ENCODE assay signal across 31 cellular contexts in the genomic region with DNA sequence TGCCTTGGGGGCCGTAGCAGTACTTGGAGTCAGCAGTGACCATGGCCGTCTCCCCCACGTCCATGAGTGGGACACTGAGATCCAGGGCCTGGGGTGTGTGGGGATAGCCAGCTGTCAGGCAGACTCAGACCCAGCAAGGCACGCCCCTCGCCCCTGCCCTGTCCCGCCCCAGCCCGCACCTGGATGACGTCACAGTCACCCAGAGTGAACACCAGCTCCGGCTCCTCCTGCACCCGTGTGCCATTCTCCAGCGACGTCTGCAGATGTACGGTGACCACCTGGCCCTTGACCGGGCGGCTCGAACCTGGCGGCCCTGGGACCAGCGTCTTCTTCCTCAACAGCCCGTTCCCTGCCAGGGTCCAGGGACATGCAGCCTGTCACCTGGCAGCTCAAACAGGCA.
"Had no signal": no experiment of that assay in that cellular context is flagged by ENCODE, and none has a peak within 500 bp of the region (broad histone marks: within the 10 kb centered on the region; RNA-seq: fewer than 3 reads in every experiment).

No MANE protein-coding gene starts in this region.

- H3K4me3 Mint-ChIP-seq: immature natural killer cell; mesothelial cell of epicardium; nephron progenitor cell; stimulated activated memory B cell treated with anti-CD40 and anti-IgM and Interleukin-4, amounts not matched to agents 10 μg/mL and 1 μg/mL and 100 μg/mL, for 72 hours had no signal

- H3K36me3 Mint-ChIP-seq: naive B cell had no signal

- ATAC-seq: heart right ventricle; left ventricle myocardium superior; lower lobe of right lung; mucosa of descending colon; psoas muscle; right cardiac atrium; stimulated activated memory B cell treated with anti-CD40 and anti-IgM and Interleukin-4, amounts not matched to agents 10 μg/mL and 1 μg/mL and 100 μg/mL, for 72 hours; stimulated activated naive CD8-positive, alpha-beta T cell treated with anti-CD3 and anti-CD28 coated beads, Interleukin-15, Interleukin-2, amounts not matched to agents 100 U/mL and 50 U/mL, for 24 hours had no signal

- H3K27ac ChIP-seq: coronary artery, esophagus squamous epithelium, heart right ventricle, lower lobe of right lung, ovary, psoas muscle, skin epidermis, spleen, testis, tibial artery, upper lobe of left lung had no signal

- H3K27ac Mint-ChIP-seq: immature natural killer cell; mesothelial cell of epicardium; nephron progenitor cell; stimulated activated memory B cell treated with anti-CD40 and anti-IgM and Interleukin-4, amounts not matched to agents 10 μg/mL and 1 μg/mL and 100 μg/mL, for 72 hours had no signal

- H3K9me3 ChIP-seq: esophagus squamous epithelium, heart right ventricle, lower lobe of right lung, mucosa of descending colon, ovary, psoas muscle, spleen, testis, tibial artery, upper lobe of left lung had no signal

- DNase-seq: dermis blood vessel endothelial cell; effector memory CD4-positive, alpha-beta T cell; erythroblast; esophagus squamous epithelium; foreskin melanocyte; glutamatergic neuron; heart right ventricle; hypothalamus; immature natural killer cell; islet precursor cell; left ventricle myocardium superior; lower lobe of right lung; mucosa of descending colon; naive B cell; nephron progenitor cell; occipital lobe; ovary; posterior cingulate gyrus; psoas muscle; spleen; stimulated activated CD4-positive, alpha-beta T cell treated with anti-CD3 and anti-CD28 coated beads, Interleukin-4, amount 100 ng/mL, for 4 hours; stimulated activated naive CD8-positive, alpha-beta T cell treated with anti-CD3 and anti-CD28 coated beads, Interleukin-15, Interleukin-2, amounts not matched to agents 100 U/mL and 50 U/mL, for 24 hours; substantia nigra; testis; tibial artery; upper lobe of left lung had no signal

- H3K36me3 ChIP-seq: ovary had no signal

- H3K4me3 ChIP-seq: coronary artery, esophagus squamous epithelium, heart right ventricle, lower lobe of right lung, mucosa of descending colon, ovary, psoas muscle, skin epidermis, spleen, testis, tibial artery, upper lobe of left lung had no signal

- H3K27me3 Mint-ChIP-seq: naive B cell; stimulated activated memory B cell treated with anti-CD40 and anti-IgM and Interleukin-4, amounts not matched to agents 10 μg/mL and 1 μg/mL and 100 μg/mL, for 72 hours had no signal

- H3K27me3 ChIP-seq: esophagus squamous epithelium, heart right ventricle, ovary, spleen, testis, tibial artery, upper lobe of left lung had no signal

- H3K9me3 Mint-ChIP-seq: immature natural killer cell, mesothelial cell of epicardium, naive B cell, nephron progenitor cell had no signal
